8 cellular contexts compared by ENCODE assay signal in the genomic region with DNA sequence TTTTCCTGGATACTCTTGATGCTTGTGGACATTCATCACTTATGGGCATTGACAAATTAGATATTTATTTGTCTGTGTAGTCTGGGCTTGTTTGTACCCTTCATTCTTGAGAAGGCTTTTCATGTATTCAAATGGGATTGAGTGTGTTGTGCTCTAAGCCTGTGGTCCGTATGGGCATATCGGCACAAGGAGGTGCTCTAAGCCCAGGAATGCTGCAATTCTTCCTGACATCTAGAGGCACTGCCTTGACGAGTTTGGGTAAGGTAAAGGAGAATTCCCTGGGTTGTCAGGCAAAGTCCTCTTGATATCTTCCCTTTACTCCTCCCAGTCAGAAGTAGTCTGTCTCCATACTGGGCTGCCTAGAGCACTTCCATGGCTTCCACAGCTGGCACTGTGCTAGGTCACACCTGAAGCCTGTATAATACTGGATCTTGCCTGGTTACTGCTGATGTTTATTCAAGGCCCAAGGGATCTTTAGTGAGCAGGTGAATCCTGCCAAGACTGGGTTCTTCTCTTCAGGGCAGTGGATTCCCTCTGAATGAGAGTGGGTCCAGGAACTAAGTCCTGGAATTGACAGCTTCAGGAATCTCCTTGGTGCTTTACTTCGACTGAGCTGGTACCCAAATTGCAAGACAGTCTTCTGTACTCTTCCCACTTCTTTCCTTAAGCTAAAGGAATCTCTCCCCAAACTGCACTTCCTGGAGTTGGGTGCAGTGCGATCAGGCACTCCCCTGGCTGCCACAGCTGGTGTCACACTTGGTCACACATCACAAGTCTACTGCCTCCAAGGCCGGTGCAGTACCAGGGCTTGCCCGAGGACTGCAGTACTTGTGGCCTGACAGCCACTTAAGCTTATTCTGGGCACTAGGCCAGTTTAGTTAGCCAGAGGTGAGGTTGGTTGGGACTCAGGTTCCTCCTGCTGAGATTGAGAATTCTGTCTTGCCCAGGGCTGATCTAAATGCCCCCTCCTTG. TPM values are rescaled to one million over a fixed set of nuclear protein-coding genes. Genes with fewer than 3 reads are reported as not detected.
A peak's percentile ranks its signal among the peaks of the same experiment; 100 is the strongest.
DNase-seq lines count a peak whose midpoint lies in the region; ATAC-seq and TF ChIP-seq lines count a peak whose summit lies in the region.

No MANE protein-coding gene starts in this region.

- ATAC-seq in GM18511 (IDR thresholded peaks at IDR 0.05; ENCODE audit: unreplicated experiment): peak; percentile 100
- peak; percentile 92 for ATAC-seq in GM23338

- no peaks in the 10 kb centered on the region for H3K27me3 ChIP-seq in GM23338 (ENCODE audit: insufficient read depth)

- peak; percentile 60 for DNase-seq in GM23338 (ENCODE audit: low spot score)
- DNase-seq in LNCaP clone FGC (ENCODE audit: low read depth): peak; percentile 48
- peak; percentile 20 for DNase-seq in epithelial cell of prostate (ENCODE audit: low read depth, low spot score)
- no peak for DNase-seq in progenitor cell of endocrine pancreas (ENCODE audit: low spot score, unreplicated experiment)
- DNase-seq in activated gamma-delta T cell treated with Interleukin-2 at 50 U/mL for 16 hours: no peak
- no peak for DNase-seq in foreskin melanocyte
- DNase-seq in RWPE1 (ENCODE audit: low spot score): no peak

- H4K20me1 ChIP-seq in GM23338 (replicated peaks; ENCODE audit: insufficient read depth): no peaks in the 10 kb centered on the region

- H3K4me1 ChIP-seq in GM23338 (ENCODE audit: insufficient read depth): no peaks in the 10 kb centered on the region

- peak; percentile 39 to 78 for TF ChIP-seq CTCF in GM23338 (conservative IDR thresholded peaks at IDR 0.05; ENCODE audit: low read depth in 2 of 2)
- 0 out of 2 replicates have a peak, but pooled peaks have one; percentile 4 for TF ChIP-seq CTCF in LNCaP clone FGC (IDR thresholded peaks at IDR 0.05; ENCODE audit: control insufficient read depth, extremely low read depth, insufficient read depth)
- TF ChIP-seq CTCF in progenitor cell of endocrine pancreas (IDR thresholded peaks at IDR 0.05; ENCODE audit: unreplicated experiment): no peak
- no peak for TF ChIP-seq CTCF in RWPE1 (conservative IDR thresholded peaks at IDR 0.05; ENCODE audit: low read depth)

- H3K4me2 ChIP-seq in GM23338: no peak overlapping the region

- H3K4me1 Mint-ChIP-seq in GM23338 (no peaks in the 10 kb centered on the region), progenitor cell of endocrine pancreas (ENCODE audit: low read depth) (no peaks in the 10 kb centered on the region)

- H3K36me3 ChIP-seq in GM23338 (ENCODE audit: insufficient read depth): no peaks in the 10 kb centered on the region

- H3K4me3 Mint-ChIP-seq in GM23338 (no peak overlapping the region), progenitor cell of endocrine pancreas (ENCODE audit: low read depth) (no peak overlapping the region)

- H3K4me3 ChIP-seq in GM23338 (no peak overlapping the region), LNCaP clone FGC (ENCODE audit: low read depth, low read length) (no peak overlapping the region)

- H3K9me2 ChIP-seq in GM23338 (ENCODE audit: insufficient read depth): no peaks in the 10 kb centered on the region

- H3F3A ChIP-seq in GM23338 (replicated peaks; ENCODE audit: low read depth): no peaks in the 10 kb centered on the region

- POLR2A ChIA-PET in RWPE1 (lab: Yijun Ruan, JAX; ENCODE audit: low non-redundant PET): no interaction called here

- CTCF ChIA-PET in RWPE1 (lab: Yijun Ruan, JAX): interaction anchor here (0.5 kb wide), 1 partner anchor 1239 kb away, joined by 3 read pairs; no protein-coding TSS in a partner anchor

- H3K27ac ChIP-seq in GM23338 (ENCODE audit: low read depth) (no peak overlapping the region), epithelial cell of prostate (no peak overlapping the region), RWPE1 (no peak overlapping the region)

- H3K36me3 Mint-ChIP-seq in GM23338 (ENCODE audit: low read depth) (peaks cover 13% of the 10 kb centered on the region), progenitor cell of endocrine pancreas (ENCODE audit: insufficient read depth) (peaks cover 28% of the 10 kb centered on the region)

- H3K27me3 Mint-ChIP-seq in GM23338 (ENCODE audit: insufficient read depth, low read depth, poor library complexity) (no peaks in the 10 kb centered on the region), progenitor cell of endocrine pancreas (no peaks in the 10 kb centered on the region)

- H3K79me2 ChIP-seq in GM23338 (replicated peaks; ENCODE audit: insufficient read depth): no peaks in the 10 kb centered on the region

- peaks cover 4% of the 10 kb centered on the region; the same call in 2 of the 3 replicates for H3K9me3 Mint-ChIP-seq in GM23338
- peaks cover 7% of the 10 kb centered on the region for H3K9me3 Mint-ChIP-seq in progenitor cell of endocrine pancreas (ENCODE audit: low read depth)

- H3K27ac Mint-ChIP-seq in GM23338 (no peak overlapping the region), progenitor cell of endocrine pancreas (no peak overlapping the region)

- H2AFZ ChIP-seq in GM23338: no peak overlapping the region

TF ChIP-seq in GM23338, 12 proteins besides CTCF, POLR2A, EP300 and RAD21 (continues in another document):
- TF ChIP-seq EZH2phosphoT487 (IDR thresholded peaks at IDR 0.05; ENCODE audit: unreplicated experiment): no peak
- TF ChIP-seq STAT1 (IDR thresholded peaks at IDR 0.05; ENCODE audit: unreplicated experiment): no peak
- no peak for TF ChIP-seq NANOG (IDR thresholded peaks at IDR 0.05; ENCODE audit: borderline replicate concordance)
- no peak for TF ChIP-seq ETS1 (IDR thresholded peaks at IDR 0.05)
- no peak for TF ChIP-seq CREB1 (CRISPR knock-in tag; IDR thresholded peaks at IDR 0.05; ENCODE audit: low read depth)
- TF ChIP-seq ZNF462 (CRISPR knock-in tag; IDR thresholded peaks at IDR 0.05): no peak

RNA-seq across cellular contexts. Expression of gene GALK2, which starts 46.0 kb away (rescaled TPM):
- total RNA-seq in GM23338 (2014; rRNA removed; shearing (Covaris generic)): 13.3 and 23.0 TPM in 2 replicates
- 9.3 and 11.5 TPM in 2 replicates for polyA plus RNA-seq in GM23338 (2016; fragmentation: Nextera tagmentation; extraction: Ambion mirVana)
- 21.1 and 22.0 TPM in 2 replicates for total RNA-seq in progenitor cell of endocrine pancreas

Comparison
In these comparisons a context has a peak if more than half of its experiments do, and no peak if none do; other contexts are left out.
1. DNase-seq: peak in GM23338 (single experiment), LNCaP clone FGC (single experiment) and epithelial cell of prostate (single experiment); none in progenitor cell of endocrine pancreas (single experiment), activated gamma-delta T cell treated with Interleukin-2 at 50 U/mL for 16 hours (single experiment), foreskin melanocyte (single experiment) and RWPE1 (single experiment).
2. CTCF ChIP-seq: peak in GM23338 (2 of 2) and LNCaP clone FGC (single experiment); none in progenitor cell of endocrine pancreas (single experiment) and RWPE1 (single experiment).